1 cellular context compared by ENCODE assay signal in genomic region chr20:4798010-4798409, GRCh38.
TF ChIP-seq lines count a peak whose summit lies in the region.

No MANE protein-coding gene starts in this region.

TF ChIP-seq in HepG2, 621 proteins besides CTCF, POLR2A, EP300 and RAD21:
- peak; percentile 80 for TF ChIP-seq MNT (IDR thresholded peaks at IDR 0.05)
- no peak for TF ChIP-seq KDM6A (CRISPR knock-in tag; IDR thresholded peaks at IDR 0.05; ENCODE audit: low read depth)
